Comparison of ENCODE assay signal across 12 cellular contexts in genomic region chr2:71064754-71065621, GRCh38. TPM values are rescaled to one million over a fixed set of nuclear protein-coding genes. Genes with fewer than 3 reads are reported as not detected.
DNase-seq lines count a peak whose midpoint lies in the region; ATAC-seq, FAIRE-seq and TF ChIP-seq lines count a peak whose summit lies in the region.
"Had no signal": no experiment of that assay in that cellular context is flagged by ENCODE, and none has a peak within 500 bp of the region (broad histone marks: within the 10 kb centered on the region; RNA-seq: fewer than 3 reads in every experiment).

No MANE protein-coding gene starts in this region.

- BruUV-seq in HepG2 (replicated peaks; lab: Mats Ljungman, UMichigan) = no TSS peak

- ATAC-seq in GM21717 (IDR thresholded peaks at IDR 0.05; ENCODE audit: unreplicated experiment) (peak; percentile 23), HepG2 (no peak), HG02852 (IDR thresholded peaks at IDR 0.05; ENCODE audit: unreplicated experiment) (no peak)
- no peak for ATAC-seq in stimulated activated naive CD8-positive, alpha-beta T cell treated with anti-CD3 and anti-CD28 coated beads, Interleukin-15, amount 100 ng/mL, for 72 hours
- ATAC-seq: HCT116 had no signal

- peak overlapping the region; percentile 44 for H3K4me3 ChIP-seq in NB4 (ENCODE audit: low read depth, low read length)
- no peak overlapping the region for H3K4me3 ChIP-seq in HepG2 (replicated peaks in 1 of 3; ENCODE audit: insufficient read depth in 1 of 3, low read depth in 2 of 3, low read length in 3 of 3)
- H3K4me3 ChIP-seq: SJSA1 had no signal

- in situ Hi-C loops in HepG2 (cut with HindIII; ENCODE audit: extremely low pct_ligation_motif_present, low pct_unique_long_range_greater_than_20kb) = no loop called here

- FAIRE-seq in HepG2 (lab: Jason Lieb, UNC) = no peak
- FAIRE-seq: islet of Langerhans had no signal

- CTCF ChIA-PET in HepG2 (lab: Yijun Ruan, JAX; ENCODE audit: low intra/inter-chr PET ratio, low total read pairs) = no interaction called here

- TF ChIP-seq EP300 in HepG2 (IDR thresholded peaks at IDR 0.05; ENCODE audit: low read depth in 2 of 2, low read length in 2 of 2) = no peak
- TF ChIP-seq EP300 in HepG2 (CRISPR knock-in tag; IDR thresholded peaks at IDR 0.05; ENCODE audit: borderline replicate concordance) = no peak

- no peaks in the 10 kb centered on the region for H4K20me1 ChIP-seq in HepG2 (ENCODE audit: insufficient read depth, low read length)

- peaks cover 9% of the 10 kb centered on the region for H3K27me3 Mint-ChIP-seq in stimulated activated naive CD8-positive, alpha-beta T cell treated with anti-CD3 and anti-CD28 coated beads, Interleukin-15, amount 100 ng/mL, for 72 hours

- WGBS in HepG2 (ENCODE audit: low lambda C conversion rate) = 56% methylated on average over 7 of the region's 7 CpGs

- no peak for TF ChIP-seq RAD21 in HepG2 (CRISPR knock-in tag; IDR thresholded peaks at IDR 0.05)

- H3K36me3 ChIP-seq in HepG2 (replicated peaks in 1 of 2; ENCODE audit: control insufficient read depth in 1 of 2, insufficient read depth in 2 of 2, low read length in 2 of 2) = no peaks in the 10 kb centered on the region
- H3K36me3 ChIP-seq: SJSA1 had no signal

- peak overlapping the region in 1 of 2 donors; percentile 74 for H3K27ac Mint-ChIP-seq in stimulated activated naive CD8-positive, alpha-beta T cell treated with anti-CD3 and anti-CD28 coated beads, Interleukin-15, amount 100 ng/mL, for 72 hours

- peaks cover 16% of the 10 kb centered on the region for H3K4me1 Mint-ChIP-seq in stimulated activated naive CD8-positive, alpha-beta T cell treated with anti-CD3 and anti-CD28 coated beads, Interleukin-15, amount 100 ng/mL, for 72 hours

- no peak for TF ChIP-seq POLR2A in NB4 (IDR thresholded peaks at IDR 0.05; ENCODE audit: extremely low read depth, insufficient read length)
- no peak for TF ChIP-seq POLR2A in HepG2 (IDR thresholded peaks at IDR 0.05; ENCODE audit: insufficient read depth in 1 of 2, low read depth in 2 of 2, low read length in 2 of 2)

- H3K4me1 ChIP-seq in HepG2 (ENCODE audit: insufficient read depth, low read length) = peaks cover 41% of the 10 kb centered on the region

- no peaks in the 10 kb centered on the region for H3K9me3 Mint-ChIP-seq in stimulated activated naive CD8-positive, alpha-beta T cell treated with anti-CD3 and anti-CD28 coated beads, Interleukin-15, amount 100 ng/mL, for 72 hours

- no peak overlapping the region for H3K27ac ChIP-seq in HepG2 (ENCODE audit: extremely low read length, insufficient read depth, low read length)
- H3K27ac ChIP-seq: SJSA1 had no signal

- no peaks in the 10 kb centered on the region for H3K9me3 ChIP-seq in HepG2 (ENCODE audit: low read length)
- H3K9me3 ChIP-seq: SJSA1 had no signal

- intact Hi-C loops in HepG2 (cut with micrococcal nuclease; ENCODE audit: unreplicated experiment) = loop anchor here (5.0 kb wide), 1 partner anchor 58 kb away; no protein-coding TSS in a partner anchor

- H2AFZ ChIP-seq in HepG2 (ENCODE audit: low read length) = no peak overlapping the region

- no peak overlapping the region for H3K4me3 Mint-ChIP-seq in stimulated activated naive CD8-positive, alpha-beta T cell treated with anti-CD3 and anti-CD28 coated beads, Interleukin-15, amount 100 ng/mL, for 72 hours

- POLR2A ChIA-PET in HepG2 (lab: Yijun Ruan, JAX) = no interaction called here

- peak; percentile 71 for DNase-seq in Ammon's horn (ENCODE audit: low spot score)
- DNase-seq in NB4 (ENCODE audit: low read depth) = peak; percentile 93
- DNase-seq in HepG2 (ENCODE audit: low spot score) = no peak
- DNase-seq in DMS153 (lab: John Stamatoyannopoulos, UW) = no peak
- no peak for DNase-seq in stimulated activated naive CD8-positive, alpha-beta T cell treated with anti-CD3 and anti-CD28 coated beads, Interleukin-15, amount 100 ng/mL, for 72 hours
- no peak for DNase-seq in NCI-H1105 treated with DMSO at 0.1 percent for 48 hours (lab: John Stamatoyannopoulos, UW)
- DNase-seq: amniotic stem cell had no signal

- peaks cover 12% of the 10 kb centered on the region for H3K79me2 ChIP-seq in HepG2 (ENCODE audit: insufficient read depth, low read length)

- H3K27me3 ChIP-seq in HepG2 (ENCODE audit: control insufficient read depth in 1 of 2, insufficient read depth in 2 of 2, low read length in 2 of 2) = peaks cover 0 to 20% of the 10 kb centered on the region in 2 experiments; a peak in 4 of 5 replicates

- H3K9ac ChIP-seq in HepG2 (ENCODE audit: insufficient read depth, low read depth, low read length) = no peak overlapping the region

- peak overlapping the region; percentile 28; the same call in 1 of the 2 replicates for H3K4me2 ChIP-seq in HepG2 (ENCODE audit: low read depth, low read length)

- TF ChIP-seq CTCF in NB4 (IDR thresholded peaks at IDR 0.05; ENCODE audit: low read depth, low read length) (peak; percentile 1), HepG2 (CRISPR knock-in tag; IDR thresholded peaks at IDR 0.05) (no peak)

TF ChIP-seq in HepG2, 621 proteins besides CTCF, POLR2A, EP300 and RAD21:
- TF ChIP-seq ZNF337 (CRISPR knock-in tag; IDR thresholded peaks at IDR 0.05; ENCODE audit: borderline replicate concordance, low read depth) (no peak), CEBPB (IDR thresholded peaks at IDR 0.05; ENCODE audit: borderline replicate concordance, low read depth, low read length) (peak; percentile 61; the same call in 1 of the 2 replicates)
TF ChIP-seq in HepG2: peak in this region for 1.

RNA-seq across cellular contexts. Expression of gene NAGK, which starts 3.5 kb away (rescaled TPM):
- total RNA-seq in HepG2 (2016; rRNA removed; fragmentation: Illumina TruSeq; extraction: Trizol) = 29.8 and 35.2 TPM in 2 replicates
- total RNA-seq in HepG2 (2016; cell fraction: cytosol; rRNA removed; fragmentation: Illumina TruSeq; extraction: Trizol; ENCODE audit: low read depth) = 16.7 and 20.4 TPM in 2 replicates
- 28.4 and 34.5 TPM in 2 replicates for total RNA-seq in HepG2 (2016; cell fraction: insoluble cytoplasmic fraction; rRNA removed; fragmentation: Illumina TruSeq; extraction: Trizol)
- 16.2 and 19.4 TPM in 2 replicates for total RNA-seq in HepG2 (2016; cell fraction: membrane; rRNA removed; fragmentation: Illumina TruSeq; extraction: Trizol)
- total RNA-seq in HepG2 (2016; cell fraction: nucleus; rRNA removed; fragmentation: Illumina TruSeq; extraction: Trizol) = 25.1 and 33.7 TPM in 2 replicates
- 24.4 and 32.1 TPM in 2 replicates for polyA plus RNA-seq in HepG2 (2011; rRNA removed)
- 26.2 and 27.6 TPM in 2 replicates for polyA plus RNA-seq in HepG2 (2011; cell fraction: cytosol; rRNA removed)
- 79.7 and 80.0 TPM in 2 replicates for polyA plus RNA-seq in HepG2 (2011; cell fraction: nucleus; rRNA removed)
- polyA plus RNA-seq in HepG2 (2012) = 21.9 and 25.9 TPM in 2 replicates
- polyA plus RNA-seq in HepG2 (2016; cell fraction: cytosol; fragmentation: Illumina TruSeq; extraction: Trizol; ENCODE audit: low read depth) = 13.2 and 15.1 TPM in 2 replicates
- 36.5 and 39.9 TPM in 2 replicates for polyA plus RNA-seq in HepG2 (2016; cell fraction: insoluble cytoplasmic fraction; fragmentation: Illumina TruSeq; extraction: Trizol; ENCODE audit: low read depth)
- 11.9 and 13.2 TPM in 2 replicates for polyA plus RNA-seq in HepG2 (2016; cell fraction: membrane; fragmentation: Illumina TruSeq; extraction: Trizol; ENCODE audit: low read depth)
- 64.5 and 73.2 TPM in 2 replicates for polyA plus RNA-seq in HepG2 (2016; cell fraction: nucleus; fragmentation: Illumina TruSeq; extraction: Trizol; ENCODE audit: insufficient read depth, low read depth)
- 27.8 and 45.7 TPM in 2 replicates for polyA minus RNA-seq in HepG2 (2011; rRNA and poly(A)+ RNA removed; ENCODE audit: low replicate concordance)
- polyA minus RNA-seq in HepG2 (2011; cell fraction: cytosol; rRNA and poly(A)+ RNA removed) = 7.1 and 10.9 TPM in 2 replicates
- 54.0 and 54.8 TPM in 2 replicates for polyA minus RNA-seq in HepG2 (2011; cell fraction: nucleus; rRNA and poly(A)+ RNA removed)

Comparison
In these comparisons a context has a peak if more than half of its experiments do, and no peak if none do; other contexts are left out.
1. DNase-seq: peak in Ammon's horn (single experiment) and NB4 (single experiment); none in HepG2 (single experiment), DMS153 (single experiment), stimulated activated naive CD8-positive, alpha-beta T cell treated with anti-CD3 and anti-CD28 coated beads, Interleukin-15, amount 100 ng/mL, for 72 hours (0 of 2) and NCI-H1105 treated with DMSO at 0.1 percent for 48 hours (single experiment).